Comparison of ENCODE assay signal across 27 cellular contexts in genomic region chr14:31659278-31659677, GRCh38.
"Had no signal": no experiment of that assay in that cellular context is flagged by ENCODE, and none has a peak within 500 bp of the region (broad histone marks: within the 10 kb centered on the region; RNA-seq: fewer than 3 reads in every experiment).

No MANE protein-coding gene starts in this region.

- ATAC-seq: naive thymus-derived CD4-positive, alpha-beta T cell; natural killer cell treated with Interleukin-12 subunit alpha and Interleukin-12 subunit beta and Interleukin-15 and Interleukin-18, amount 100 ng/mL, for 72 hours; pancreas; right cardiac atrium; sciatic nerve; upper lobe of right lung had no signal

- H3K27ac ChIP-seq: left ventricle myocardium inferior, pancreas, prostate gland, skin epidermis, suprapubic skin, thoracic aorta, tibial artery, upper lobe of right lung had no signal

- H3K4me3 Mint-ChIP-seq: immature natural killer cell; mesothelial cell of epicardium; naive thymus-derived CD4-positive, alpha-beta T cell; natural killer cell treated with Interleukin-12 subunit alpha and Interleukin-12 subunit beta and Interleukin-15 and Interleukin-18, amount 100 ng/mL, for 72 hours; stimulated activated naive CD8-positive, alpha-beta T cell treated with anti-CD3 and anti-CD28 coated beads, Interleukin-15, Interleukin-2, amounts not matched to agents 100 ng/mL and 50 ng/mL, for 24 hours had no signal

- H3K4me3 ChIP-seq: left ventricle myocardium inferior, lung, pancreas, prostate gland, skin epidermis, suprapubic skin, thoracic aorta, tibial artery, upper lobe of right lung had no signal

- H3K27me3 Mint-ChIP-seq: naive thymus-derived CD4-positive, alpha-beta T cell; natural killer cell treated with Interleukin-12 subunit alpha and Interleukin-12 subunit beta and Interleukin-15 and Interleukin-18, amount 100 ng/mL, for 72 hours; stimulated activated naive CD8-positive, alpha-beta T cell treated with anti-CD3 and anti-CD28 coated beads, Interleukin-15, Interleukin-2, amounts not matched to agents 100 ng/mL and 50 ng/mL, for 24 hours had no signal

- H3K27ac Mint-ChIP-seq: immature natural killer cell; mesothelial cell of epicardium; natural killer cell treated with Interleukin-12 subunit alpha and Interleukin-12 subunit beta and Interleukin-15 and Interleukin-18, amount 100 ng/mL, for 72 hours; stimulated activated naive CD8-positive, alpha-beta T cell treated with anti-CD3 and anti-CD28 coated beads, Interleukin-15, Interleukin-2, amounts not matched to agents 100 ng/mL and 50 ng/mL, for 24 hours had no signal

- DNase-seq: hypothalamus; immature natural killer cell; islet precursor cell; left ventricle myocardium inferior; mesendoderm; naive thymus-derived CD4-positive, alpha-beta T cell; pancreas; posterior cingulate gyrus; retina; right cardiac atrium; stimulated activated CD4-positive, alpha-beta T cell treated with anti-CD3 and anti-CD28 coated beads, Interleukin-12 subunit alpha, Interleukin-12 subunit beta, amount 100 ng/mL, for 4 hours; stimulated activated CD4-positive, alpha-beta T cell treated with anti-CD3 and anti-CD28 coated beads, Interleukin-15, amount 100 ng/mL, for 24 hours; stimulated activated CD4-positive, alpha-beta T cell treated with anti-CD3 and anti-CD28 coated beads, Interleukin-2, amount 100 ng/mL, for 24 hours; stimulated activated CD4-positive, alpha-beta T cell treated with anti-CD3 and anti-CD28 coated beads, Interleukin-4, amount 100 ng/mL, for 1 hour; stimulated activated naive CD4-positive, alpha-beta T cell; tibial artery; trophoblast cell; upper lobe of right lung had no signal
